Comparison of ENCODE assay signal across 10 cellular contexts in the genomic region with DNA sequence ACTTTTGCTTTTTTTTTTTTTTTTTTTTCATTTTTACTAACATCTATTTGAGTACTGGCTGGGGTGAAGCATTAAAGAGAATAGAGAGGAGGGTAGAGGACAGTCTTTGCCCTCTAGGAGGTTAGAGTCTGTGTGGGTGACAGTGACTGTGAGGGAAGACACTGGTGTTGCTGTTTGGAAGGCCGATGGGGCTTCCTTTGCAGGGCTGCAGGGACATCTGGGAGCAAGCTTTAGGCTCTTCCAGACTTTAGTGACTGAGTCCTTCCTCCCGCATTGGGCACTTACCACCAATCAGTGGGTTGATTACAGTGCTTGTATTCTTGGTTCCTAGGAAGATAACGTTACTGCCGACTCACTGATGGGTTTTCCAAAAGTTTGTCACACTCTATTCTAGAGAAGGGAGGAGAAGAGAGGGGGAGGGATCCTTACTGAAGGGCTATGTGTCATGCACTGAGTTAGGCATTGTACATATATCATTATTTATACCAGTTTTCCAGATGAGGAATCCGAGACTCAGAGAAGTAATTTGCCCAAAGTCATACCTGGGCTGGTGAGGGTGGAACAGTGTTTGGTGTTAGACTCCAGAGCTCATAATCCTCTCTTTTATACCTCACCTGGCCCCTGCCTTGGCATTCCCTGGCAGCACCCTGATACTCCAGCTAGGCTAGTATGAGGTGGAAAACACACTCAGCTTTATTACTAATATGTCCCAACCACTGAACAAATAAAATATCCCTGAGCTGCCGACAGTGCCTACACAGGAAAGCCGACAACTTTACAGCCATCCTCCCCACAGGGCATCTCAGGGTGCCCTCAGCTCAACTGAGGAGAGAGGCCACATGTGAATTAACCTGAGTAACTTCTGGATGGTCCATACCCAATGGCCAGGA. TPM values are rescaled to one million over a fixed set of nuclear protein-coding genes. Genes with fewer than 3 reads are reported as not detected.
DNase-seq lines count a peak whose midpoint lies in the region; ATAC-seq and TF ChIP-seq lines count a peak whose summit lies in the region.
"Had no signal": no experiment of that assay in that cellular context is flagged by ENCODE, and none has a peak within 500 bp of the region (broad histone marks: within the 10 kb centered on the region; RNA-seq: fewer than 3 reads in every experiment).

No MANE protein-coding gene starts in this region.

- H3K9me3 ChIP-seq in Caco-2: no peaks in the 10 kb centered on the region
- H3K9me3 ChIP-seq in colonic mucosa: no peaks in the 10 kb centered on the region
- H3K9me3 ChIP-seq: Peyer's patch had no signal

- TF ChIP-seq CTCF in Caco-2 (IDR thresholded peaks at IDR 0.05; ENCODE audit: insufficient read depth in 1 of 2, low read depth in 1 of 2, low read length in 1 of 2, severe bottlenecking in 1 of 2, unreplicated experiment in 1 of 2): no peak
- TF ChIP-seq CTCF in fibroblast of mammary gland (conservative IDR thresholded peaks at IDR 0.05; ENCODE audit: control insufficient read depth, insufficient read depth, low read depth, low read length): no peak
- TF ChIP-seq CTCF in colonic mucosa (IDR thresholded peaks at IDR 0.05): no peak

- peaks cover 11% of the 10 kb centered on the region for H3K4me1 ChIP-seq in ACC112 (ENCODE audit: control insufficient read depth, insufficient read depth, low read length, unreplicated experiment)
- no peaks in the 10 kb centered on the region; the same call in 1 of the 2 replicates for H3K4me1 ChIP-seq in Caco-2
- no peaks in the 10 kb centered on the region for H3K4me1 ChIP-seq in colonic mucosa

- H3K4me1 Mint-ChIP-seq in Caco-2 (ENCODE audit: low read depth, unreplicated experiment): peaks cover 7% of the 10 kb centered on the region

- intact Hi-C loops in Caco-2 (cut with micrococcal nuclease; ENCODE audit: unreplicated experiment) (no loop called here), colonic mucosa (cut with DNase I) (no loop called here)

- no peak overlapping the region for H3K9ac ChIP-seq in colonic mucosa (ENCODE audit: low read depth in 2 of 2, low read length in 2 of 2)

- peaks cover 12% of the 10 kb centered on the region for H3K36me3 Mint-ChIP-seq in Caco-2 (ENCODE audit: insufficient read depth, unreplicated experiment)

- BruUV-seq in Caco-2 (replicated peaks; lab: Mats Ljungman, UMichigan): no TSS peak

- H3K79me2 ChIP-seq in ACC112 (ENCODE audit: control insufficient read depth, insufficient read depth, low read length, unreplicated experiment): peaks cover 15% of the 10 kb centered on the region

- DNase-seq in Caco-2: no peak
- DNase-seq in RKO (ENCODE audit: low spot score): peak; percentile 31
- DNase-seq in fibroblast of mammary gland (ENCODE audit: low read depth): peak; percentile 50
- DNase-seq in NCI-H2196 (lab: John Stamatoyannopoulos, UW; ENCODE audit: unreplicated experiment): no peak
- no peak for DNase-seq in colonic mucosa
- DNase-seq: GDM1, Peyer's patch had no signal

- H3K27ac ChIP-seq in ACC112 (ENCODE audit: low read depth, low read length) (peak overlapping the region; percentile 83), colonic mucosa (no peak overlapping the region)

- peak overlapping the region; percentile 23 for H3K4me3 Mint-ChIP-seq in Caco-2 (ENCODE audit: unreplicated experiment)

- no peaks in the 10 kb centered on the region for H3K9me3 Mint-ChIP-seq in Caco-2 (ENCODE audit: unreplicated experiment)

- ATAC-seq in GM18873 (IDR thresholded peaks at IDR 0.05; ENCODE audit: low FRiP score, unreplicated experiment) (no peak), GM19467 (IDR thresholded peaks at IDR 0.05; ENCODE audit: unreplicated experiment) (no peak)

- no peaks in the 10 kb centered on the region for H3K27me3 ChIP-seq in ACC112 (ENCODE audit: insufficient read depth, low read length)
- H3K27me3 ChIP-seq in Caco-2 (replicated peaks; ENCODE audit: control insufficient read depth, insufficient read depth, low read length): no peaks in the 10 kb centered on the region
- no peaks in the 10 kb centered on the region for H3K27me3 ChIP-seq in colonic mucosa
- H3K27me3 ChIP-seq: Peyer's patch had no signal

- peak overlapping the region; percentile 1; the same call in 1 of the 2 replicates for H3K4me3 ChIP-seq in ACC112 (ENCODE audit: low read depth, low read length)
- H3K4me3 ChIP-seq in Caco-2 (ENCODE audit: low read depth, low read length): no peak overlapping the region
- no peak overlapping the region for H3K4me3 ChIP-seq in fibroblast of mammary gland (ENCODE audit: control insufficient read depth, low read depth, low read length)
- no peak overlapping the region for H3K4me3 ChIP-seq in colonic mucosa

- POLR2A ChIA-PET in Caco-2 (lab: Charles Lee): no interaction called here

- CTCF ChIA-PET in Caco-2 (lab: Charles Lee): no interaction called here

- H3K27me3 Mint-ChIP-seq in Caco-2 (ENCODE audit: insufficient read depth, unreplicated experiment): no peaks in the 10 kb centered on the region

- no peak overlapping the region for H2AFZ ChIP-seq in ACC112 (ENCODE audit: low read length, unreplicated experiment)

- H3K36me3 ChIP-seq in ACC112 (ENCODE audit: insufficient read depth, low read length) (no peaks in the 10 kb centered on the region), Caco-2 (ENCODE audit: control insufficient read depth, insufficient read depth, low read length) (no peaks in the 10 kb centered on the region), colonic mucosa (no peaks in the 10 kb centered on the region)
- H3K36me3 ChIP-seq: Peyer's patch had no signal

- no peak overlapping the region for H3K27ac Mint-ChIP-seq in Caco-2 (ENCODE audit: unreplicated experiment)

RNA-seq across cellular contexts. Expression of a gene that starts 3.8 kb away (rescaled TPM):
- total RNA-seq in Caco-2 (2022): 1.5 and 2.4 TPM in 2 replicates
- 1 to 10 TPM; 1.8 to 2.0 TPM for total RNA-seq in colonic mucosa

RNA-seq across cellular contexts. Expression of a gene that starts 32.1 kb away (rescaled TPM):
- total RNA-seq in Caco-2 (2022): 3.7 and 4.6 TPM in 2 replicates
- 1 to 10 TPM; 3.6 to 4.0 TPM for total RNA-seq in colonic mucosa

Comparison
In these comparisons a context has a peak if more than half of its experiments do, and no peak if none do; other contexts are left out.
1. DNase-seq: peak in RKO (single experiment) and fibroblast of mammary gland (single experiment); none in Caco-2 (0 of 2), NCI-H2196 (single experiment) and colonic mucosa (single experiment).